1 cellular context compared by ENCODE assay signal in the genomic region with DNA sequence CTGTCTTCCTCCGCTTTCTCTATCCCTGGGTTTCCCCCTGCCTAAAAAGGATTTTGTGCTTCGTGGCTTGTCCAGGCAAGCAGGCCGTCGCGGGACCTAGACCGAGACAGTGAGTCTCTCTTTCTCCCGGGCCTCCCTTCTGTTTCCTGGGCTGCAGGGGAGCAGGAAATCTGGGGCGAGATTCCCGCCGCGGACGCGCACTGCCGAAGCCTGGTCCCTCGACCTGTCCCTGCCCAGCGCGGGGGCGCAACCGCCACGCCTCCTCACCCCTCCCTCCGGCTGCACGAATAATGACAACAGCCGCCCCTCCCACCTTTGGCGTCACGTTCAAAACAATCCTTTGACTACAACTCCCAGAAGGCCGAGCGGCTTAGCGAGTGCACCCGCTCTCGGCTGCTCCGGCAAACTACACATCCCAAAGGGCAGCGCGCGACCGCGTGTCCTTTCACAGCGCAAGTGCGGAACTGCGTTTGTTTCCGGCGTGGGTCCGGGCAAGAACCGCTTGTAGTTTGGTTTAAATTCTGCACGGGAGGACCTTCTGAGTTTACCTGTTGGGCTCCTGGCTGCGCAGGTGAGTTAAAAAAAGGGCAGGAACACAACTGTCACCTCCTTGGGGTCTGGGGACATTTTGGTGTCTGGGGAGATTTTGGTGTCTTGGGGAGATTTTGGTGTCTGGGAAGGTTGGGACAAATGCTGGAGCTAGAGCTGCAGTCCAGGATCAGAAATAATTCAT.
A peak's percentile ranks its signal among the peaks of the same experiment; 100 is the strongest.
TF ChIP-seq lines count a peak whose summit lies in the region.

A gene (plus strand): TSS at position 473 of the 733 bp plus-strand sequence. CDS start 1,715 bp downstream, outside the sequence.

TF ChIP-seq in HepG2, 621 proteins besides CTCF, POLR2A, EP300 and RAD21 (continued from another document and continues in another):
- TF ChIP-seq, protein P1, sequence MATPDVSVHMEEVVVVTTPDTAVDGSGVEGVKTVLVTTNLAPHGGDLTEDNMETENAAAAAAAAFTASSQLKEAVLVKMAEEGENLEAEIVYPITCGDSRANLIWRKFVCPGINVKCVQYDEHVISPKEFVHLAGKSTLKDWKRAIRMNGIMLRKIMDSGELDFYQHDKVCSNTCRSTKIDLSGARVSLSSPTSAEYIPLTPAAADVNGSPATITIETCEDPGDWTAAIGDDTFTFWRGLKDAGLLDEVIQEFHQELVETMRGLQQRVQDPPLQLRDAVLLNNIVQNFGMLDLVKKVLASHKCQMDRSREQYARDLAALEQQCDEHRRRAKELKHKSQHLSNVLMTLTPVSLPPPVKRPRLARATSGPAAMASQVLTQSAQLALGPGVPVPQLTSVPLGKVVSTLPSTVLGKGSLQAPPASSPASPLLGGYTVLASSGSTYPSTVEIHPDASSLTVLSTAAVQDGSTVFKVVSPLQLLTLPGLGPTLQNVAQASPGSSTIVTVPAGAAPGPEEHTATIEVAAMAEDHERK (CRISPR knock-in tag; IDR thresholded peaks at IDR 0.05; ENCODE audit: low read depth): peak; percentile 83; the same call in 1 of the 2 replicates
- TF ChIP-seq ZNF143 (CRISPR knock-in tag; IDR thresholded peaks at IDR 0.05) (peak; percentile 99), MIER3 (CRISPR knock-in tag; IDR thresholded peaks at IDR 0.05; ENCODE audit: borderline replicate concordance) (peak; percentile 95; the same call in 1 of the 2 replicates), ZNF615 (CRISPR knock-in tag; IDR thresholded peaks at IDR 0.05; ENCODE audit: borderline replicate concordance) (no peak), ZFX (CRISPR knock-in tag; IDR thresholded peaks at IDR 0.05; ENCODE audit: low read depth) (peak; percentile 77; the same call in 1 of the 2 replicates), KLF15 (CRISPR knock-in tag; IDR thresholded peaks at IDR 0.05; ENCODE audit: borderline replicate concordance) (peak; percentile 57; the same call in 1 of the 2 replicates), NRL (CRISPR knock-in tag; IDR thresholded peaks at IDR 0.05; ENCODE audit: borderline replicate concordance) (peak; percentile 79; the same call in 1 of the 2 replicates), ZNF33B (CRISPR knock-in tag; IDR thresholded peaks at IDR 0.05) (0 out of 2 replicates have a peak, but pooled peaks have one; percentile 62), ZBTB42 (CRISPR knock-in tag; IDR thresholded peaks at IDR 0.05) (no peak), KDM5A (IDR thresholded peaks at IDR 0.05; ENCODE audit: borderline replicate concordance, low read length) (peak; percentile 88), SAFB2 (CRISPR knock-in tag; IDR thresholded peaks at IDR 0.05; ENCODE audit: borderline replicate concordance, low read depth) (peak; percentile 89; the same call in 1 of the 2 replicates), SMAD9 (CRISPR knock-in tag; IDR thresholded peaks at IDR 0.05) (peak; percentile 73; the same call in 1 of the 2 replicates), DMAP1 (CRISPR knock-in tag; IDR thresholded peaks at IDR 0.05) (peak; percentile 65), ZKSCAN8 (CRISPR knock-in tag; IDR thresholded peaks at IDR 0.05; ENCODE audit: borderline replicate concordance) (peak; percentile 44; the same call in 1 of the 2 replicates), ZNF501 (CRISPR knock-in tag; IDR thresholded peaks at IDR 0.05) (peak; percentile 95), YEATS4 (CRISPR knock-in tag; IDR thresholded peaks at IDR 0.05; ENCODE audit: borderline replicate concordance) (peak; percentile 64; the same call in 1 of the 2 replicates), SP5 (CRISPR knock-in tag; IDR thresholded peaks at IDR 0.05; ENCODE audit: borderline replicate concordance, low read depth) (peak; percentile 96)
- TF ChIP-seq, protein P2, sequence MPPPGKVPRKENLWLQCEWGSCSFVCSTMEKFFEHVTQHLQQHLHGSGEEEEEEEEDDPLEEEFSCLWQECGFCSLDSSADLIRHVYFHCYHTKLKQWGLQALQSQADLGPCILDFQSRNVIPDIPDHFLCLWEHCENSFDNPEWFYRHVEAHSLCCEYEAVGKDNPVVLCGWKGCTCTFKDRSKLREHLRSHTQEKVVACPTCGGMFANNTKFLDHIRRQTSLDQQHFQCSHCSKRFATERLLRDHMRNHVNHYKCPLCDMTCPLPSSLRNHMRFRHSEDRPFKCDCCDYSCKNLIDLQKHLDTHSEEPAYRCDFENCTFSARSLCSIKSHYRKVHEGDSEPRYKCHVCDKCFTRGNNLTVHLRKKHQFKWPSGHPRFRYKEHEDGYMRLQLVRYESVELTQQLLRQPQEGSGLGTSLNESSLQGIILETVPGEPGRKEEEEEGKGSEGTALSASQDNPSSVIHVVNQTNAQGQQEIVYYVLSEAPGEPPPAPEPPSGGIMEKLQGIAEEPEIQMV (CRISPR knock-in tag; IDR thresholded peaks at IDR 0.05; ENCODE audit: low read depth): peak; percentile 99
- TF ChIP-seq, protein P3, sequence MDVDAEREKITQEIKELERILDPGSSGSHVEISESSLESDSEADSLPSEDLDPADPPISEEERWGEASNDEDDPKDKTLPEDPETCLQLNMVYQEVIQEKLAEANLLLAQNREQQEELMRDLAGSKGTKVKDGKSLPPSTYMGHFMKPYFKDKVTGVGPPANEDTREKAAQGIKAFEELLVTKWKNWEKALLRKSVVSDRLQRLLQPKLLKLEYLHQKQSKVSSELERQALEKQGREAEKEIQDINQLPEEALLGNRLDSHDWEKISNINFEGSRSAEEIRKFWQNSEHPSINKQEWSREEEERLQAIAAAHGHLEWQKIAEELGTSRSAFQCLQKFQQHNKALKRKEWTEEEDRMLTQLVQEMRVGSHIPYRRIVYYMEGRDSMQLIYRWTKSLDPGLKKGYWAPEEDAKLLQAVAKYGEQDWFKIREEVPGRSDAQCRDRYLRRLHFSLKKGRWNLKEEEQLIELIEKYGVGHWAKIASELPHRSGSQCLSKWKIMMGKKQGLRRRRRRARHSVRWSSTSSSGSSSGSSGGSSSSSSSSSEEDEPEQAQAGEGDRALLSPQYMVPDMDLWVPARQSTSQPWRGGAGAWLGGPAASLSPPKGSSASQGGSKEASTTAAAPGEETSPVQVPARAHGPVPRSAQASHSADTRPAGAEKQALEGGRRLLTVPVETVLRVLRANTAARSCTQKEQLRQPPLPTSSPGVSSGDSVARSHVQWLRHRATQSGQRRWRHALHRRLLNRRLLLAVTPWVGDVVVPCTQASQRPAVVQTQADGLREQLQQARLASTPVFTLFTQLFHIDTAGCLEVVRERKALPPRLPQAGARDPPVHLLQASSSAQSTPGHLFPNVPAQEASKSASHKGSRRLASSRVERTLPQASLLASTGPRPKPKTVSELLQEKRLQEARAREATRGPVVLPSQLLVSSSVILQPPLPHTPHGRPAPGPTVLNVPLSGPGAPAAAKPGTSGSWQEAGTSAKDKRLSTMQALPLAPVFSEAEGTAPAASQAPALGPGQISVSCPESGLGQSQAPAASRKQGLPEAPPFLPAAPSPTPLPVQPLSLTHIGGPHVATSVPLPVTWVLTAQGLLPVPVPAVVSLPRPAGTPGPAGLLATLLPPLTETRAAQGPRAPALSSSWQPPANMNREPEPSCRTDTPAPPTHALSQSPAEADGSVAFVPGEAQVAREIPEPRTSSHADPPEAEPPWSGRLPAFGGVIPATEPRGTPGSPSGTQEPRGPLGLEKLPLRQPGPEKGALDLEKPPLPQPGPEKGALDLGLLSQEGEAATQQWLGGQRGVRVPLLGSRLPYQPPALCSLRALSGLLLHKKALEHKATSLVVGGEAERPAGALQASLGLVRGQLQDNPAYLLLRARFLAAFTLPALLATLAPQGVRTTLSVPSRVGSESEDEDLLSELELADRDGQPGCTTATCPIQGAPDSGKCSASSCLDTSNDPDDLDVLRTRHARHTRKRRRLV (CRISPR knock-in tag; IDR thresholded peaks at IDR 0.05): peak; percentile 69; the same call in 1 of the 2 replicates
- TF ChIP-seq, protein P4, sequence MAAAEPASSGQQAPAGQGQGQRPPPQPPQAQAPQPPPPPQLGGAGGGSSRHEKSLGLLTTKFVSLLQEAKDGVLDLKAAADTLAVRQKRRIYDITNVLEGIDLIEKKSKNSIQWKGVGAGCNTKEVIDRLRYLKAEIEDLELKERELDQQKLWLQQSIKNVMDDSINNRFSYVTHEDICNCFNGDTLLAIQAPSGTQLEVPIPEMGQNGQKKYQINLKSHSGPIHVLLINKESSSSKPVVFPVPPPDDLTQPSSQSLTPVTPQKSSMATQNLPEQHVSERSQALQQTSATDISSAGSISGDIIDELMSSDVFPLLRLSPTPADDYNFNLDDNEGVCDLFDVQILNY (CRISPR knock-in tag; conservative IDR thresholded peaks at IDR 0.05): peak; percentile 80
- TF ChIP-seq, protein P5, sequence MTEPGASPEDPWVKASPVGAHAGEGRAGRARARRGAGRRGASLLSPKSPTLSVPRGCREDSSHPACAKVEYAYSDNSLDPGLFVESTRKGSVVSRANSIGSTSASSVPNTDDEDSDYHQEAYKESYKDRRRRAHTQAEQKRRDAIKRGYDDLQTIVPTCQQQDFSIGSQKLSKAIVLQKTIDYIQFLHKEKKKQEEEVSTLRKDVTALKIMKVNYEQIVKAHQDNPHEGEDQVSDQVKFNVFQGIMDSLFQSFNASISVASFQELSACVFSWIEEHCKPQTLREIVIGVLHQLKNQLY (CRISPR knock-in tag; IDR thresholded peaks at IDR 0.05): no peak; the same call in 1 of the 2 replicates
- TF ChIP-seq, protein P6, sequence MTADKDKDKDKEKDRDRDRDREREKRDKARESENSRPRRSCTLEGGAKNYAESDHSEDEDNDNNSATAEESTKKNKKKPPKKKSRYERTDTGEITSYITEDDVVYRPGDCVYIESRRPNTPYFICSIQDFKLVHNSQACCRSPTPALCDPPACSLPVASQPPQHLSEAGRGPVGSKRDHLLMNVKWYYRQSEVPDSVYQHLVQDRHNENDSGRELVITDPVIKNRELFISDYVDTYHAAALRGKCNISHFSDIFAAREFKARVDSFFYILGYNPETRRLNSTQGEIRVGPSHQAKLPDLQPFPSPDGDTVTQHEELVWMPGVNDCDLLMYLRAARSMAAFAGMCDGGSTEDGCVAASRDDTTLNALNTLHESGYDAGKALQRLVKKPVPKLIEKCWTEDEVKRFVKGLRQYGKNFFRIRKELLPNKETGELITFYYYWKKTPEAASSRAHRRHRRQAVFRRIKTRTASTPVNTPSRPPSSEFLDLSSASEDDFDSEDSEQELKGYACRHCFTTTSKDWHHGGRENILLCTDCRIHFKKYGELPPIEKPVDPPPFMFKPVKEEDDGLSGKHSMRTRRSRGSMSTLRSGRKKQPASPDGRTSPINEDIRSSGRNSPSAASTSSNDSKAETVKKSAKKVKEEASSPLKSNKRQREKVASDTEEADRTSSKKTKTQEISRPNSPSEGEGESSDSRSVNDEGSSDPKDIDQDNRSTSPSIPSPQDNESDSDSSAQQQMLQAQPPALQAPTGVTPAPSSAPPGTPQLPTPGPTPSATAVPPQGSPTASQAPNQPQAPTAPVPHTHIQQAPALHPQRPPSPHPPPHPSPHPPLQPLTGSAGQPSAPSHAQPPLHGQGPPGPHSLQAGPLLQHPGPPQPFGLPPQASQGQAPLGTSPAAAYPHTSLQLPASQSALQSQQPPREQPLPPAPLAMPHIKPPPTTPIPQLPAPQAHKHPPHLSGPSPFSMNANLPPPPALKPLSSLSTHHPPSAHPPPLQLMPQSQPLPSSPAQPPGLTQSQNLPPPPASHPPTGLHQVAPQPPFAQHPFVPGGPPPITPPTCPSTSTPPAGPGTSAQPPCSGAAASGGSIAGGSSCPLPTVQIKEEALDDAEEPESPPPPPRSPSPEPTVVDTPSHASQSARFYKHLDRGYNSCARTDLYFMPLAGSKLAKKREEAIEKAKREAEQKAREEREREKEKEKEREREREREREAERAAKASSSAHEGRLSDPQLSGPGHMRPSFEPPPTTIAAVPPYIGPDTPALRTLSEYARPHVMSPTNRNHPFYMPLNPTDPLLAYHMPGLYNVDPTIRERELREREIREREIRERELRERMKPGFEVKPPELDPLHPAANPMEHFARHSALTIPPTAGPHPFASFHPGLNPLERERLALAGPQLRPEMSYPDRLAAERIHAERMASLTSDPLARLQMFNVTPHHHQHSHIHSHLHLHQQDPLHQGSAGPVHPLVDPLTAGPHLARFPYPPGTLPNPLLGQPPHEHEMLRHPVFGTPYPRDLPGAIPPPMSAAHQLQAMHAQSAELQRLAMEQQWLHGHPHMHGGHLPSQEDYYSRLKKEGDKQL (CRISPR knock-in tag; IDR thresholded peaks at IDR 0.05; ENCODE audit: low read depth): peak; percentile 27; the same call in 1 of the 2 replicates
- TF ChIP-seq, protein P7, sequence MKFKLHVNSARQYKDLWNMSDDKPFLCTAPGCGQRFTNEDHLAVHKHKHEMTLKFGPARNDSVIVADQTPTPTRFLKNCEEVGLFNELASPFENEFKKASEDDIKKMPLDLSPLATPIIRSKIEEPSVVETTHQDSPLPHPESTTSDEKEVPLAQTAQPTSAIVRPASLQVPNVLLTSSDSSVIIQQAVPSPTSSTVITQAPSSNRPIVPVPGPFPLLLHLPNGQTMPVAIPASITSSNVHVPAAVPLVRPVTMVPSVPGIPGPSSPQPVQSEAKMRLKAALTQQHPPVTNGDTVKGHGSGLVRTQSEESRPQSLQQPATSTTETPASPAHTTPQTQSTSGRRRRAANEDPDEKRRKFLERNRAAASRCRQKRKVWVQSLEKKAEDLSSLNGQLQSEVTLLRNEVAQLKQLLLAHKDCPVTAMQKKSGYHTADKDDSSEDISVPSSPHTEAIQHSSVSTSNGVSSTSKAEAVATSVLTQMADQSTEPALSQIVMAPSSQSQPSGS (CRISPR knock-in tag; IDR thresholded peaks at IDR 0.05): peak; percentile 67; the same call in 1 of the 2 replicates
- TF ChIP-seq, protein P8, sequence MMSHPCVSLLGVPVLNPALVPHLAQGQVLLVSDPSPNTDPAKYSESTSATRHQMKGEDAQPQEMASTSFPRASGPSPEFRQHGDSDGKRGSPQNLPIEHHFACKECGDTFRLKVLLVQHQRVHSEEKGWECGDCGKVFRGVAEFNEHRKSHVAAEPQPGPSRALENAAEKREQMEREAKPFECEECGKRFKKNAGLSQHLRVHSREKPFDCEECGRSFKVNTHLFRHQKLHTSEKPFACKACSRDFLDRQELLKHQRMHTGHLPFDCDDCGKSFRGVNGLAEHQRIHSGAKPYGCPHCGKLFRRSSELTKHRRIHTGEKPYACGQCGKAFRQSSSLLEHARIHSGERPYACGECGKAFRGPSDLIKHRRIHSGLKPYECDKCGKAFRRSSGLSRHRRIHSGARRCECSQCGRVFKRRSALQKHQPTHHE (CRISPR knock-in tag; IDR thresholded peaks at IDR 0.05; ENCODE audit: borderline replicate concordance): peak; percentile 95
- TF ChIP-seq, protein P9, sequence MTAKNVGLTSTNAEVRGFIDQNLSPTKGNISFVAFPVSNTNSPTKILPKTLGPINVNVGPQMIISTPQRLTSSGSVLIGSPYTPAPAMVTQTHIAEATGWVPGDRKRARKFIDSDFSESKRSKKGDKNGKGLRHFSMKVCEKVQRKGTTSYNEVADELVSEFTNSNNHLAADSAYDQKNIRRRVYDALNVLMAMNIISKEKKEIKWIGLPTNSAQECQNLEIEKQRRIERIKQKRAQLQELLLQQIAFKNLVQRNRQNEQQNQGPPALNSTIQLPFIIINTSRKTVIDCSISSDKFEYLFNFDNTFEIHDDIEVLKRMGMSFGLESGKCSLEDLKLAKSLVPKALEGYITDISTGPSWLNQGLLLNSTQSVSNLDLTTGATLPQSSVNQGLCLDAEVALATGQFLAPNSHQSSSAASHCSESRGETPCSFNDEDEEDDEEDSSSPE (CRISPR knock-in tag; IDR thresholded peaks at IDR 0.05): peak; percentile 89
- TF ChIP-seq, protein P10, sequence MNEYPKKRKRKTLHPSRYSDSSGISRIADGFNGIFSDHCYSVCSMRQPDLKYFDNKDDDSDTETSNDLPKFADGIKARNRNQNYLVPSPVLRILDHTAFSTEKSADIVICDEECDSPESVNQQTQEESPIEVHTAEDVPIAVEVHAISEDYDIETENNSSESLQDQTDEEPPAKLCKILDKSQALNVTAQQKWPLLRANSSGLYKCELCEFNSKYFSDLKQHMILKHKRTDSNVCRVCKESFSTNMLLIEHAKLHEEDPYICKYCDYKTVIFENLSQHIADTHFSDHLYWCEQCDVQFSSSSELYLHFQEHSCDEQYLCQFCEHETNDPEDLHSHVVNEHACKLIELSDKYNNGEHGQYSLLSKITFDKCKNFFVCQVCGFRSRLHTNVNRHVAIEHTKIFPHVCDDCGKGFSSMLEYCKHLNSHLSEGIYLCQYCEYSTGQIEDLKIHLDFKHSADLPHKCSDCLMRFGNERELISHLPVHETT (CRISPR knock-in tag; conservative IDR thresholded peaks at IDR 0.05): peak; percentile 55; the same call in 1 of the 2 replicates
